2 cellular contexts compared by ENCODE assay signal in genomic region chr1:67137307-67137753, GRCh38.
TF ChIP-seq lines count a peak whose summit lies in the region.

No MANE protein-coding gene starts in this region.

TF ChIP-seq in HepG2, 621 proteins besides CTCF, POLR2A, EP300 and RAD21:
- TF ChIP-seq USF2 (IDR thresholded peaks at IDR 0.05; ENCODE audit: low read depth, low read length) = peak; percentile 74
- no peak for TF ChIP-seq USF2 (CRISPR knock-in tag; IDR thresholded peaks at IDR 0.05; ENCODE audit: borderline replicate concordance)
- no peak for TF ChIP-seq BCL6 (CRISPR knock-in tag; IDR thresholded peaks at IDR 0.05)
- no peak for TF ChIP-seq RFX5 (IDR thresholded peaks at IDR 0.05; ENCODE audit: low read depth, low read length)
- TF ChIP-seq PHF5A (CRISPR knock-in tag; IDR thresholded peaks at IDR 0.05; ENCODE audit: low read depth, unreplicated experiment) = no peak
- TF ChIP-seq RAD51 (IDR thresholded peaks at IDR 0.05; ENCODE audit: borderline replicate concordance) = peak; percentile 44; the same call in 1 of the 2 replicates
TF ChIP-seq in HepG2: peak in this region for 2.

TF ChIP-seq in WTC11, 78 proteins besides CTCF, POLR2A, EP300 and RAD21:
- TF ChIP-seq FOXP1 (CRISPR knock-in tag; IDR thresholded peaks at IDR 0.05; ENCODE audit: borderline replicate concordance) (no peak), USF1 (CRISPR knock-in tag; IDR thresholded peaks at IDR 0.05) (peak; percentile 54; the same call in 1 of the 2 replicates), ETV6 (CRISPR knock-in tag; IDR thresholded peaks at IDR 0.05) (no peak), USF2 (CRISPR knock-in tag; IDR thresholded peaks at IDR 0.05) (peak; percentile 72), ZNF423 (CRISPR knock-in tag; IDR thresholded peaks at IDR 0.05) (peak; percentile 84), FOXP4 (CRISPR knock-in tag; IDR thresholded peaks at IDR 0.05) (no peak), ERG (CRISPR knock-in tag; IDR thresholded peaks at IDR 0.05) (no peak)
